ENCODE assay signal across 8 cellular contexts in the genomic region with DNA sequence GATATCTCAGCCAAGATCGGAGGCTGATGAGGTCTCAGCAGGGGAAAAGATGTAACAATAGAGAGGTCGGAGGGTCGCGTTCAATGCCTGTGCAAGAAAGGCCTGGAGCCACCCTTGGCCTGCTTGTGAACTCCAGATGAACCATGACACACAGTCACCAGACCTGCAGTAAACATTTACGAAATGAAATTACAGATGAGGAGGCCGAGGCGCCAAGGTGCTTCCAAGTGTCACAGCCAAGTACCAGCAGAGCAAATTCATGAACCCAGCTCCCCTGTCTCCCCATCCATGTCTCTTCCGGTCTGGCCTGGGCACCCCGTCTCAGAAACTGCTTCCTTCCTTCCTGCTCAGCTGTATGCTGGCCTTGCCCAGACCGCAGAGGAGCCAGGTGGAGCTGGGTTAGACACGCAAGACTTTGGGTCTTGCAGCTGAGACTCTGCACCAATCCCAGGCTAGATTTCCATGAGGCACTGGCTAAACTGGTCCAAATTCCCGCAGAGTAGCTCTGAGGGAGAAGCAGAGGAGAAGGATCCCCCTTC. TPM values are rescaled to one million over a fixed set of nuclear protein-coding genes. Genes with fewer than 3 reads are reported as not detected.
DNase-seq lines count a peak whose midpoint lies in the region; ATAC-seq and TF ChIP-seq lines count a peak whose summit lies in the region.

No MANE protein-coding gene starts in this region.

- H3K36me3 ChIP-seq in OCI-LY7 (ENCODE audit: insufficient read depth, low read length) = peaks cover 26% of the 10 kb centered on the region

- peaks cover 36% of the 10 kb centered on the region for H3K4me1 ChIP-seq in OCI-LY7 (ENCODE audit: insufficient read depth, low read length, poor library complexity, severe bottlenecking)

- intact Hi-C loops in activated CD4-positive, alpha-beta T cell treated with anti-CD3 and anti-CD28 coated beads, Interleukin-2, amount 10 ng/mL, durations not matched to agents 24 days and 14 days (cut with micrococcal nuclease) = no loop called here
- intact Hi-C loops in OCI-LY7 (cut with micrococcal nuclease; ENCODE audit: unreplicated experiment) = loop anchor here (2.0 kb wide), 1 partner anchor 66 kb away; no protein-coding TSS in a partner anchor

- no peak overlapping the region for H2AFZ ChIP-seq in OCI-LY7 (ENCODE audit: low read length)

- peak overlapping the region; percentile 85 for H3K27ac Mint-ChIP-seq in activated CD4-positive, alpha-beta T cell treated with anti-CD3 and anti-CD28 coated beads, Interleukin-2, amount 10 ng/mL, durations not matched to agents 24 days and 14 days
- peak overlapping the region; percentile 80 for H3K27ac Mint-ChIP-seq in stimulated activated memory B cell treated with anti-CD40 and anti-IgM and Interleukin-4, amounts not matched to agents 10 μg/mL and 1 μg/mL and 100 μg/mL, for 72 hours

- peaks cover 36% of the 10 kb centered on the region for H3K4me1 Mint-ChIP-seq in activated CD4-positive, alpha-beta T cell treated with anti-CD3 and anti-CD28 coated beads, Interleukin-2, amount 10 ng/mL, durations not matched to agents 24 days and 14 days
- peaks cover 37% of the 10 kb centered on the region for H3K4me1 Mint-ChIP-seq in stimulated activated memory B cell treated with anti-CD40 and anti-IgM and Interleukin-4, amounts not matched to agents 10 μg/mL and 1 μg/mL and 100 μg/mL, for 72 hours

- no peaks in the 10 kb centered on the region for H3K9me2 ChIP-seq in OCI-LY7 (ENCODE audit: insufficient read depth, low read length)

- BruUV-seq in OCI-LY7 (replicated peaks; lab: Mats Ljungman, UMichigan) = no TSS peak

- peak; percentile 77 for ATAC-seq in stimulated activated memory B cell treated with anti-CD40 and anti-IgM and Interleukin-4, amounts not matched to agents 10 μg/mL and 1 μg/mL and 100 μg/mL, for 72 hours

- POLR2A ChIA-PET in OCI-LY7 (lab: Charles Lee) (interaction anchor here (0.7 to 1.2 kb wide), 3 partner anchors 39 to 68 kb away, joined by 3 read pairs; no protein-coding TSS in a partner anchor), GM10248 (lab: Yijun Ruan, JAX) (no interaction called here)

- H3K27ac ChIP-seq in OCI-LY7 (ENCODE audit: low read depth, low read length, poor library complexity, severe bottlenecking) = peak overlapping the region; percentile 57

- peak overlapping the region; percentile 64 for H3K4me3 Mint-ChIP-seq in activated CD4-positive, alpha-beta T cell treated with anti-CD3 and anti-CD28 coated beads, Interleukin-2, amount 10 ng/mL, durations not matched to agents 24 days and 14 days
- H3K4me3 Mint-ChIP-seq in stimulated activated memory B cell treated with anti-CD40 and anti-IgM and Interleukin-4, amounts not matched to agents 10 μg/mL and 1 μg/mL and 100 μg/mL, for 72 hours = peak overlapping the region; percentile 15

- H3K79me2 ChIP-seq in OCI-LY7 (ENCODE audit: insufficient read depth, low read depth, low read length) = no peaks in the 10 kb centered on the region

- no peaks in the 10 kb centered on the region for H3K9me3 Mint-ChIP-seq in activated CD4-positive, alpha-beta T cell treated with anti-CD3 and anti-CD28 coated beads, Interleukin-2, amount 10 ng/mL, durations not matched to agents 24 days and 14 days
- H3K9me3 Mint-ChIP-seq in stimulated activated memory B cell treated with anti-CD40 and anti-IgM and Interleukin-4, amounts not matched to agents 10 μg/mL and 1 μg/mL and 100 μg/mL, for 72 hours = no peaks in the 10 kb centered on the region

- peak; percentile 86 for DNase-seq in activated CD4-positive, alpha-beta T cell treated with anti-CD3 and anti-CD28 coated beads, Interleukin-2, amount 10 ng/mL, durations not matched to agents 24 days and 14 days
- DNase-seq in activated CD4-positive, alpha-beta T cell treated with anti-CD3 and anti-CD28 coated beads for 4 hours = no peak
- DNase-seq in OCI-LY7 (ENCODE audit: low spot score) (peak; percentile 66), dermis blood vessel endothelial cell (peak; percentile 93), pons (ENCODE audit: low spot score) (no peak), GM10248 (ENCODE audit: extremely low spot score) (no peak), amniotic stem cell (lab: John Stamatoyannopoulos, UW) (no peak)

- no peaks in the 10 kb centered on the region for H3K9me3 ChIP-seq in OCI-LY7 (ENCODE audit: low read length)

- CTCF ChIA-PET in OCI-LY7 (lab: Charles Lee; ENCODE audit: unreplicated experiment) = interaction anchor here (1.2 to 1.6 kb wide), 2 partner anchors 19 to 56 kb away, joined by 4 to 10 read pairs; no protein-coding TSS in a partner anchor
- CTCF ChIA-PET in GM10248 (lab: Yijun Ruan, JAX) = interaction anchor here (0.8 to 2.1 kb wide), 7 partner anchors 14 to 210 kb away, joined by 3 to 6 read pairs (median 3); no protein-coding TSS in a partner anchor

- no peaks in the 10 kb centered on the region for H3K27me3 Mint-ChIP-seq in activated CD4-positive, alpha-beta T cell treated with anti-CD3 and anti-CD28 coated beads, Interleukin-2, amount 10 ng/mL, durations not matched to agents 24 days and 14 days
- H3K27me3 Mint-ChIP-seq in stimulated activated memory B cell treated with anti-CD40 and anti-IgM and Interleukin-4, amounts not matched to agents 10 μg/mL and 1 μg/mL and 100 μg/mL, for 72 hours = no peaks in the 10 kb centered on the region

- no peak overlapping the region for H3K4me3 ChIP-seq in OCI-LY7 (ENCODE audit: low read depth, low read length, poor library complexity, severe bottlenecking)

- no peaks in the 10 kb centered on the region for H4K20me1 ChIP-seq in OCI-LY7 (ENCODE audit: insufficient read depth, low read length)

- TF ChIP-seq CTCF in OCI-LY7 (conservative IDR thresholded peaks at IDR 0.05; ENCODE audit: low read length) (no peak), GM10248 (IDR thresholded peaks at IDR 0.05; ENCODE audit: control extremely low read depth, extremely low read depth, low read depth, missing control alignments) (no peak)

- H3K36me3 Mint-ChIP-seq in activated CD4-positive, alpha-beta T cell treated with anti-CD3 and anti-CD28 coated beads, Interleukin-2, amount 10 ng/mL, durations not matched to agents 24 days and 14 days (ENCODE audit: low read depth) = peaks cover 39% of the 10 kb centered on the region
- H3K36me3 Mint-ChIP-seq in stimulated activated memory B cell treated with anti-CD40 and anti-IgM and Interleukin-4, amounts not matched to agents 10 μg/mL and 1 μg/mL and 100 μg/mL, for 72 hours = peaks cover 34% of the 10 kb centered on the region

- peak overlapping the region; percentile 34; the same call in 1 of the 2 replicates for H3K4me2 ChIP-seq in OCI-LY7 (ENCODE audit: low read length)

RNA-seq across cellular contexts. Expression of a gene that starts 48.1 kb away (rescaled TPM):
- total RNA-seq in activated CD4-positive, alpha-beta T cell treated with anti-CD3 and anti-CD28 coated beads, Interleukin-2, amount 10 ng/mL, durations not matched to agents 24 days and 14 days = 95.6 and 102 TPM in 2 replicates
- total RNA-seq in OCI-LY7 (2014; rRNA removed; shearing (Covaris generic)) = 32.4 and 46.6 TPM in 2 replicates
- total RNA-seq in OCI-LY7 (2022) = 80.4 and 84.2 TPM in 2 replicates
- total RNA-seq in dermis blood vessel endothelial cell = 58.2 and 58.8 TPM in 2 replicates

Comparison
In these comparisons a context has a peak if more than half of its experiments do, and no peak if none do; other contexts are left out.
1. DNase-seq: peak in activated CD4-positive, alpha-beta T cell treated with anti-CD3 and anti-CD28 coated beads, Interleukin-2, amount 10 ng/mL, durations not matched to agents 24 days and 14 days (single experiment), OCI-LY7 (single experiment) and dermis blood vessel endothelial cell (single experiment); none in activated CD4-positive, alpha-beta T cell treated with anti-CD3 and anti-CD28 coated beads for 4 hours (0 of 2), pons (single experiment), GM10248 (single experiment) and amniotic stem cell (single experiment).